In genomic region chr2:237733677-237734300, GRCh38 we compare ENCODE assay signal across 1 cellular context.
A peak's percentile ranks its signal among the peaks of the same experiment; 100 is the strongest.
TF ChIP-seq lines count a peak whose summit lies in the region.

No MANE protein-coding gene starts in this region.

TF ChIP-seq in HepG2, 621 proteins besides CTCF, POLR2A, EP300 and RAD21 (continued from another document and continues in another):
- TF ChIP-seq ZBED4 (CRISPR knock-in tag; IDR thresholded peaks at IDR 0.05; ENCODE audit: borderline replicate concordance) (peak; percentile 49; the same call in 1 of the 2 replicates), ZNF263 (CRISPR knock-in tag; IDR thresholded peaks at IDR 0.05) (no peak), ZNF672 (CRISPR knock-in tag; IDR thresholded peaks at IDR 0.05) (no peak), ZSCAN22 (CRISPR knock-in tag; IDR thresholded peaks at IDR 0.05) (no peak), ZNF850 (CRISPR knock-in tag; conservative IDR thresholded peaks at IDR 0.05) (no peak), CBX2 (IDR thresholded peaks at IDR 0.05; ENCODE audit: low read depth, low read length) (no peak), CBX2 (CRISPR knock-in tag; IDR thresholded peaks at IDR 0.05; ENCODE audit: low read depth) (no peak), ZNF607 (CRISPR knock-in tag; IDR thresholded peaks at IDR 0.05; ENCODE audit: borderline replicate concordance) (no peak), CENPT (CRISPR knock-in tag; IDR thresholded peaks at IDR 0.05; ENCODE audit: low read depth) (no peak), SPEN (CRISPR knock-in tag; IDR thresholded peaks at IDR 0.05; ENCODE audit: low read depth) (peak; percentile 62; the same call in 1 of the 2 replicates), ZNF225 (CRISPR knock-in tag; IDR thresholded peaks at IDR 0.05) (peak; percentile 15; the same call in 1 of the 2 replicates), HNF4G (IDR thresholded peaks at IDR 0.05; ENCODE audit: borderline replicate concordance, low read depth, low read length) (peak; percentile 8; the same call in 1 of the 2 replicates), HNF4G (CRISPR knock-in tag; IDR thresholded peaks at IDR 0.05; ENCODE audit: borderline replicate concordance, low read depth) (peak; percentile 79; the same call in 1 of the 2 replicates), ZNF879 (CRISPR knock-in tag; IDR thresholded peaks at IDR 0.05) (no peak), EED (CRISPR knock-in tag; IDR thresholded peaks at IDR 0.05) (no peak), ZNF83 (CRISPR knock-in tag; IDR thresholded peaks at IDR 0.05; ENCODE audit: borderline replicate concordance) (0 out of 2 replicates have a peak, but pooled peaks have one; percentile 60), REXO4 (CRISPR knock-in tag; IDR thresholded peaks at IDR 0.05; ENCODE audit: borderline replicate concordance) (no peak), ZNF296 (CRISPR knock-in tag; conservative IDR thresholded peaks at IDR 0.05) (no peak), ZNF556 (CRISPR knock-in tag; IDR thresholded peaks at IDR 0.05; ENCODE audit: borderline replicate concordance) (peak; percentile 83; the same call in 1 of the 2 replicates), FOSL2 (CRISPR knock-in tag; IDR thresholded peaks at IDR 0.05) (peak; percentile 64), NR2F2 (IDR thresholded peaks at IDR 0.05; ENCODE audit: borderline replicate concordance, low read depth) (0 out of 2 replicates have a peak, but pooled peaks have one; percentile 26), STAG1 (CRISPR knock-in tag; IDR thresholded peaks at IDR 0.05) (peak; percentile 13; the same call in 1 of the 2 replicates), ZNF12 (CRISPR knock-in tag; IDR thresholded peaks at IDR 0.05) (no peak), GATAD1 (CRISPR knock-in tag; IDR thresholded peaks at IDR 0.05) (peak; percentile 30; the same call in 1 of the 2 replicates), ZNF713 (CRISPR knock-in tag; IDR thresholded peaks at IDR 0.05) (peak; percentile 62; the same call in 1 of the 2 replicates), MBNL3 (CRISPR knock-in tag; conservative IDR thresholded peaks at IDR 0.05) (no peak), ZNF678 (CRISPR knock-in tag; IDR thresholded peaks at IDR 0.05) (no peak), KLF12 (CRISPR knock-in tag; IDR thresholded peaks at IDR 0.05; ENCODE audit: borderline replicate concordance) (no peak), MTF2 (CRISPR knock-in tag; IDR thresholded peaks at IDR 0.05; ENCODE audit: borderline replicate concordance) (no peak), SALL1 (CRISPR knock-in tag; IDR thresholded peaks at IDR 0.05) (peak; percentile 97), PITX1 (CRISPR knock-in tag; IDR thresholded peaks at IDR 0.05) (peak; percentile 75; the same call in 1 of the 2 replicates), ZNF550 (CRISPR knock-in tag; IDR thresholded peaks at IDR 0.05; ENCODE audit: borderline replicate concordance) (0 out of 2 replicates have a peak, but pooled peaks have one; percentile 40), ZNF782 (CRISPR knock-in tag; IDR thresholded peaks at IDR 0.05; ENCODE audit: borderline replicate concordance) (no peak), IRF9 (CRISPR knock-in tag; IDR thresholded peaks at IDR 0.05; ENCODE audit: borderline replicate concordance) (no peak), ZNF33A (CRISPR knock-in tag; IDR thresholded peaks at IDR 0.05; ENCODE audit: borderline replicate concordance) (no peak), ZNF33B (CRISPR knock-in tag; IDR thresholded peaks at IDR 0.05) (no peak), XRCC5 (optimal IDR thresholded peaks at IDR 0.05; ENCODE audit: low read length) (no peak), SIN3A (IDR thresholded peaks at IDR 0.05; ENCODE audit: borderline replicate concordance, low read depth, low read length) (no peak), ZBTB1 (CRISPR knock-in tag; IDR thresholded peaks at IDR 0.05; ENCODE audit: borderline replicate concordance) (no peak), ZBTB3 (CRISPR knock-in tag; IDR thresholded peaks at IDR 0.05; ENCODE audit: borderline replicate concordance, low read depth) (no peak), ZNF460 (CRISPR knock-in tag; IDR thresholded peaks at IDR 0.05; ENCODE audit: borderline replicate concordance) (no peak), NBN (conservative IDR thresholded peaks at IDR 0.05) (no peak), HES4 (CRISPR knock-in tag; IDR thresholded peaks at IDR 0.05; ENCODE audit: borderline replicate concordance) (no peak), HDAC1 (CRISPR knock-in tag; IDR thresholded peaks at IDR 0.05) (peak; percentile 83; the same call in 1 of the 2 replicates), ELF3 (CRISPR knock-in tag; IDR thresholded peaks at IDR 0.05) (peak; percentile 95), SKI (IDR thresholded peaks at IDR 0.05; ENCODE audit: partially characterized antibody) (peak; percentile 47), ZNF329 (CRISPR knock-in tag; IDR thresholded peaks at IDR 0.05; ENCODE audit: low read depth) (no peak), ZBTB38 (CRISPR knock-in tag; IDR thresholded peaks at IDR 0.05) (peak; percentile 83; the same call in 1 of the 2 replicates)
- TF ChIP-seq, protein P1, sequence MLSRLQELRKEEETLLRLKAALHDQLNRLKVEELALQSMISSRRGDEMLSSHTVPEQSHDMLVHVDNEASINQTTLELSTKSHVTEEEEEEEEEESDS (CRISPR knock-in tag; IDR thresholded peaks at IDR 0.05; ENCODE audit: borderline replicate concordance), result no peak
- TF ChIP-seq, protein P2, sequence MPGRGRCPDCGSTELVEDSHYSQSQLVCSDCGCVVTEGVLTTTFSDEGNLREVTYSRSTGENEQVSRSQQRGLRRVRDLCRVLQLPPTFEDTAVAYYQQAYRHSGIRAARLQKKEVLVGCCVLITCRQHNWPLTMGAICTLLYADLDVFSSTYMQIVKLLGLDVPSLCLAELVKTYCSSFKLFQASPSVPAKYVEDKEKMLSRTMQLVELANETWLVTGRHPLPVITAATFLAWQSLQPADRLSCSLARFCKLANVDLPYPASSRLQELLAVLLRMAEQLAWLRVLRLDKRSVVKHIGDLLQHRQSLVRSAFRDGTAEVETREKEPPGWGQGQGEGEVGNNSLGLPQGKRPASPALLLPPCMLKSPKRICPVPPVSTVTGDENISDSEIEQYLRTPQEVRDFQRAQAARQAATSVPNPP (CRISPR knock-in tag; IDR thresholded peaks at IDR 0.05), result no peak
- TF ChIP-seq, protein P3, sequence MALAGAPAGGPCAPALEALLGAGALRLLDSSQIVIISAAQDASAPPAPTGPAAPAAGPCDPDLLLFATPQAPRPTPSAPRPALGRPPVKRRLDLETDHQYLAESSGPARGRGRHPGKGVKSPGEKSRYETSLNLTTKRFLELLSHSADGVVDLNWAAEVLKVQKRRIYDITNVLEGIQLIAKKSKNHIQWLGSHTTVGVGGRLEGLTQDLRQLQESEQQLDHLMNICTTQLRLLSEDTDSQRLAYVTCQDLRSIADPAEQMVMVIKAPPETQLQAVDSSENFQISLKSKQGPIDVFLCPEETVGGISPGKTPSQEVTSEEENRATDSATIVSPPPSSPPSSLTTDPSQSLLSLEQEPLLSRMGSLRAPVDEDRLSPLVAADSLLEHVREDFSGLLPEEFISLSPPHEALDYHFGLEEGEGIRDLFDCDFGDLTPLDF (CRISPR knock-in tag; IDR thresholded peaks at IDR 0.05), result no peak
- TF ChIP-seq, protein P4, sequence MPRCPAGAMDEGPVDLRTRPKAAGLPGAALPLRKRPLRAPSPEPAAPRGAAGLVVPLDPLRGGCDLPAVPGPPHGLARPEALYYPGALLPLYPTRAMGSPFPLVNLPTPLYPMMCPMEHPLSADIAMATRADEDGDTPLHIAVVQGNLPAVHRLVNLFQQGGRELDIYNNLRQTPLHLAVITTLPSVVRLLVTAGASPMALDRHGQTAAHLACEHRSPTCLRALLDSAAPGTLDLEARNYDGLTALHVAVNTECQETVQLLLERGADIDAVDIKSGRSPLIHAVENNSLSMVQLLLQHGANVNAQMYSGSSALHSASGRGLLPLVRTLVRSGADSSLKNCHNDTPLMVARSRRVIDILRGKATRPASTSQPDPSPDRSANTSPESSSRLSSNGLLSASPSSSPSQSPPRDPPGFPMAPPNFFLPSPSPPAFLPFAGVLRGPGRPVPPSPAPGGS (CRISPR knock-in tag; IDR thresholded peaks at IDR 0.05), result 0 out of 2 replicates have a peak, but pooled peaks have one; percentile 62
- TF ChIP-seq, protein P5, sequence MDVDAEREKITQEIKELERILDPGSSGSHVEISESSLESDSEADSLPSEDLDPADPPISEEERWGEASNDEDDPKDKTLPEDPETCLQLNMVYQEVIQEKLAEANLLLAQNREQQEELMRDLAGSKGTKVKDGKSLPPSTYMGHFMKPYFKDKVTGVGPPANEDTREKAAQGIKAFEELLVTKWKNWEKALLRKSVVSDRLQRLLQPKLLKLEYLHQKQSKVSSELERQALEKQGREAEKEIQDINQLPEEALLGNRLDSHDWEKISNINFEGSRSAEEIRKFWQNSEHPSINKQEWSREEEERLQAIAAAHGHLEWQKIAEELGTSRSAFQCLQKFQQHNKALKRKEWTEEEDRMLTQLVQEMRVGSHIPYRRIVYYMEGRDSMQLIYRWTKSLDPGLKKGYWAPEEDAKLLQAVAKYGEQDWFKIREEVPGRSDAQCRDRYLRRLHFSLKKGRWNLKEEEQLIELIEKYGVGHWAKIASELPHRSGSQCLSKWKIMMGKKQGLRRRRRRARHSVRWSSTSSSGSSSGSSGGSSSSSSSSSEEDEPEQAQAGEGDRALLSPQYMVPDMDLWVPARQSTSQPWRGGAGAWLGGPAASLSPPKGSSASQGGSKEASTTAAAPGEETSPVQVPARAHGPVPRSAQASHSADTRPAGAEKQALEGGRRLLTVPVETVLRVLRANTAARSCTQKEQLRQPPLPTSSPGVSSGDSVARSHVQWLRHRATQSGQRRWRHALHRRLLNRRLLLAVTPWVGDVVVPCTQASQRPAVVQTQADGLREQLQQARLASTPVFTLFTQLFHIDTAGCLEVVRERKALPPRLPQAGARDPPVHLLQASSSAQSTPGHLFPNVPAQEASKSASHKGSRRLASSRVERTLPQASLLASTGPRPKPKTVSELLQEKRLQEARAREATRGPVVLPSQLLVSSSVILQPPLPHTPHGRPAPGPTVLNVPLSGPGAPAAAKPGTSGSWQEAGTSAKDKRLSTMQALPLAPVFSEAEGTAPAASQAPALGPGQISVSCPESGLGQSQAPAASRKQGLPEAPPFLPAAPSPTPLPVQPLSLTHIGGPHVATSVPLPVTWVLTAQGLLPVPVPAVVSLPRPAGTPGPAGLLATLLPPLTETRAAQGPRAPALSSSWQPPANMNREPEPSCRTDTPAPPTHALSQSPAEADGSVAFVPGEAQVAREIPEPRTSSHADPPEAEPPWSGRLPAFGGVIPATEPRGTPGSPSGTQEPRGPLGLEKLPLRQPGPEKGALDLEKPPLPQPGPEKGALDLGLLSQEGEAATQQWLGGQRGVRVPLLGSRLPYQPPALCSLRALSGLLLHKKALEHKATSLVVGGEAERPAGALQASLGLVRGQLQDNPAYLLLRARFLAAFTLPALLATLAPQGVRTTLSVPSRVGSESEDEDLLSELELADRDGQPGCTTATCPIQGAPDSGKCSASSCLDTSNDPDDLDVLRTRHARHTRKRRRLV (CRISPR knock-in tag; IDR thresholded peaks at IDR 0.05), result no peak
- TF ChIP-seq, protein P6, sequence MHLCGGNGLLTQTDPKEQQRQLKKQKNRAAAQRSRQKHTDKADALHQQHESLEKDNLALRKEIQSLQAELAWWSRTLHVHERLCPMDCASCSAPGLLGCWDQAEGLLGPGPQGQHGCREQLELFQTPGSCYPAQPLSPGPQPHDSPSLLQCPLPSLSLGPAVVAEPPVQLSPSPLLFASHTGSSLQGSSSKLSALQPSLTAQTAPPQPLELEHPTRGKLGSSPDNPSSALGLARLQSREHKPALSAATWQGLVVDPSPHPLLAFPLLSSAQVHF (CRISPR knock-in tag; IDR thresholded peaks at IDR 0.05), result no peak
- TF ChIP-seq, protein P7, sequence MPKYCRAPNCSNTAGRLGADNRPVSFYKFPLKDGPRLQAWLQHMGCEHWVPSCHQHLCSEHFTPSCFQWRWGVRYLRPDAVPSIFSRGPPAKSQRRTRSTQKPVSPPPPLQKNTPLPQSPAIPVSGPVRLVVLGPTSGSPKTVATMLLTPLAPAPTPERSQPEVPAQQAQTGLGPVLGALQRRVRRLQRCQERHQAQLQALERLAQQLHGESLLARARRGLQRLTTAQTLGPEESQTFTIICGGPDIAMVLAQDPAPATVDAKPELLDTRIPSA (CRISPR knock-in tag; IDR thresholded peaks at IDR 0.05; ENCODE audit: borderline replicate concordance), result no peak
